ENCODE assay signal across 17 cellular contexts in the genomic region with DNA sequence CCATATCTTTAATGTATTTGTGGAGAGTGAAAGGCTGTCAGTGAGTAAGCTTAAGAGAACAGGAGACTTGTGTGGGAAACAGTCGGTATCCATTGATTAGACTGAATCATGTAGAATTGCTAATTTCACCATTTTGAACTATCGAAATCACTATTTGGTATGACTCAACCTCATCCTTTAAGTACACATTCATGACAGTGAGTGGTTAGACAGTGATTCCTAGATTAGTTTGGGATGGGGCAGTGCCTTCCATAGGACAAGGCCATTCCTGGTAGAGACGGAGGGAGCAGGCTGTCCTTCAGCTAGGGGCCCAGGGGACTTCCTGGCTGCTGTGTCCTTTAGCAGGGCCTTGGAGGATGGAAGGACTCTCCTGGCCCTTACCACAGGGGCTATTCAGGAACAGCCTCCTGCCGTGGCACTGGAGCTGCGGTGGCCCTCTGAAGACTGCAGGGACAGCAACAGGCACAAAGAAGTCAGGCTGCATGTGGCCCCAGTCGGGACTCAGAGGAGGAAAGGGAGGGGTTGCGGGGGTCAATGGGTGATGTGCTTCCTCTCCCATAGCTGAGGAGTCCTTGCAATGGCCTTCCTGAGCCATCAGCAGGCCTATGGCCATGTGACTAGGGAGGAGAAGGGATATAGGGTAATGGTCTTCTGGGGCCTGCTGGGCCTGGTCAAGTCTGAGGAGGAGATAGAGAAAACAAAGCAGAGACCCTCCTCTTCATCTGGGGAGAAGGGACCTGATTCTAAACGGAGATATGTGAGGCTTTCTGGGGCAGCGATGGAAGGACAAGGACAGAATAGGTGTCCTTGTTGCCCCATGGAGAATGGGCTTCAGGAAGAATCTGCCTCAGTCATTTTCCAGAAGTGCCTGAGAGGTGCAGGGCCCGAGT. TPM values are rescaled to one million over a fixed set of nuclear protein-coding genes. Genes with fewer than 3 reads are reported as not detected.
DNase-seq lines count a peak whose midpoint lies in the region; ATAC-seq and TF ChIP-seq lines count a peak whose summit lies in the region.
"Had no signal": no experiment of that assay in that cellular context is flagged by ENCODE, and none has a peak within 500 bp of the region (broad histone marks: within the 10 kb centered on the region; RNA-seq: fewer than 3 reads in every experiment).

No MANE protein-coding gene starts in this region.

- peaks cover 2% of the 10 kb centered on the region for H3K27me3 Mint-ChIP-seq in activated CD4-positive, alpha-beta memory T cell treated with anti-CD3 and anti-CD28 coated beads for 36 hours
- H3K27me3 Mint-ChIP-seq in activated CD4-positive, alpha-beta memory T cell treated with anti-CD3 and anti-CD28 coated beads, Interleukin-2, amount 10 ng/mL, durations not matched to agents 7 days and 5 days = peaks cover 4% of the 10 kb centered on the region
- H3K27me3 Mint-ChIP-seq in WTC11 (ENCODE audit: low read depth) = 0 out of 2 replicates have a peak, but pooled peaks cover 3% of the 10 kb centered on the region
- no peaks in the 10 kb centered on the region for H3K27me3 Mint-ChIP-seq in activated CD8-positive, alpha-beta memory T cell treated with anti-CD3 and anti-CD28 coated beads, Interleukin-2, amount 10 ng/mL, durations not matched to agents 7 days and 5 days

- POLR2A ChIA-PET in activated CD4-positive, alpha-beta memory T cell treated with anti-CD3 and anti-CD28 coated beads for 36 hours (lab: Charles Lee) = interaction anchor here (1.3 kb wide), 1 partner anchor 31 kb away, joined by 4 read pairs; no protein-coding TSS in a partner anchor
- POLR2A ChIA-PET in activated CD4-positive, alpha-beta memory T cell treated with anti-CD3 and anti-CD28 coated beads, Interleukin-2, amount 10 ng/mL, durations not matched to agents 7 days and 5 days (lab: Charles Lee) = no interaction called here
- POLR2A ChIA-PET in WTC11 (lab: Charles Lee) = no interaction called here

- no peaks in the 10 kb centered on the region for H3K9me3 Mint-ChIP-seq in activated CD4-positive, alpha-beta memory T cell treated with anti-CD3 and anti-CD28 coated beads for 36 hours
- H3K9me3 Mint-ChIP-seq in activated CD4-positive, alpha-beta memory T cell treated with anti-CD3 and anti-CD28 coated beads, Interleukin-2, amount 10 ng/mL, durations not matched to agents 7 days and 5 days = no peaks in the 10 kb centered on the region
- no peaks in the 10 kb centered on the region for H3K9me3 Mint-ChIP-seq in WTC11
- no peaks in the 10 kb centered on the region for H3K9me3 Mint-ChIP-seq in activated CD8-positive, alpha-beta memory T cell treated with anti-CD3 and anti-CD28 coated beads, Interleukin-2, amount 10 ng/mL, durations not matched to agents 7 days and 5 days (ENCODE audit: low read depth)

- H3K4me3 ChIP-seq in right lobe of liver = no peak overlapping the region
- no peak overlapping the region for H3K4me3 ChIP-seq in sigmoid colon
- no peak overlapping the region for H3K4me3 ChIP-seq in stomach

- TF ChIP-seq CTCF in WTC11 (IDR thresholded peaks at IDR 0.05) (no peak), right lobe of liver (IDR thresholded peaks at IDR 0.05) (peak in 1 of 4 donors; percentile 16), sigmoid colon (IDR thresholded peaks at IDR 0.05) (no peak), stomach (IDR thresholded peaks at IDR 0.05) (no peak)

- H3K27ac ChIP-seq in right lobe of liver (peak overlapping the region in 1 of 3 donors; percentile 45), sigmoid colon (no peak overlapping the region), stomach (no peak overlapping the region)
- H3K27ac ChIP-seq: RWPE1 had no signal

- H3K36me3 ChIP-seq in right lobe of liver (peaks cover 0 to 49% (median 35%) of the 10 kb centered on the region in 4 donors), sigmoid colon (no peaks in the 10 kb centered on the region), stomach (peaks cover 0 to 21% (median 10%) of the 10 kb centered on the region in 4 donors)

- no peak overlapping the region for H3K4me3 Mint-ChIP-seq in activated CD4-positive, alpha-beta memory T cell treated with anti-CD3 and anti-CD28 coated beads for 36 hours
- no peak overlapping the region for H3K4me3 Mint-ChIP-seq in activated CD4-positive, alpha-beta memory T cell treated with anti-CD3 and anti-CD28 coated beads, Interleukin-2, amount 10 ng/mL, durations not matched to agents 7 days and 5 days
- H3K4me3 Mint-ChIP-seq in WTC11 = no peak overlapping the region
- no peak overlapping the region for H3K4me3 Mint-ChIP-seq in activated CD8-positive, alpha-beta memory T cell treated with anti-CD3 and anti-CD28 coated beads, Interleukin-2, amount 10 ng/mL, durations not matched to agents 7 days and 5 days

- ATAC-seq in WTC11 = no peak
- ATAC-seq in right lobe of liver = peak; percentile 7 to 29 (median 10)
- no peak for ATAC-seq in GM18907 (IDR thresholded peaks at IDR 0.05; ENCODE audit: unreplicated experiment)
- no peak for ATAC-seq in activated CD8-positive, alpha-beta memory T cell treated with anti-CD3 and anti-CD28 coated beads, Interleukin-2, amount 10 ng/mL, durations not matched to agents 7 days and 5 days
- ATAC-seq: PC-3 had no signal

- no peaks in the 10 kb centered on the region for H3K36me3 Mint-ChIP-seq in activated CD4-positive, alpha-beta memory T cell treated with anti-CD3 and anti-CD28 coated beads for 36 hours
- H3K36me3 Mint-ChIP-seq in activated CD4-positive, alpha-beta memory T cell treated with anti-CD3 and anti-CD28 coated beads, Interleukin-2, amount 10 ng/mL, durations not matched to agents 7 days and 5 days (ENCODE audit: low read depth) = no peaks in the 10 kb centered on the region
- H3K36me3 Mint-ChIP-seq in WTC11 = no peaks in the 10 kb centered on the region
- no peaks in the 10 kb centered on the region for H3K36me3 Mint-ChIP-seq in activated CD8-positive, alpha-beta memory T cell treated with anti-CD3 and anti-CD28 coated beads, Interleukin-2, amount 10 ng/mL, durations not matched to agents 7 days and 5 days

- intact Hi-C loops in activated CD4-positive, alpha-beta memory T cell treated with anti-CD3 and anti-CD28 coated beads for 36 hours (cut with micrococcal nuclease) = loop anchor here (2.0 kb wide), 1 partner anchor 16 kb away; no protein-coding TSS in a partner anchor
- intact Hi-C loops in right lobe of liver (cut with DNase I) = loop anchor here in 1 of 2 donors (10.0 kb wide), 1 partner anchor 82 kb away; a partner anchor contains a TSS
- intact Hi-C loops in sigmoid colon (cut with DNase I) = no loop called here
- intact Hi-C loops in stomach (cut with DNase I; ENCODE audit: low total_unique reads) = no loop called here

- H3K4me1 ChIP-seq in right lobe of liver (peaks cover 0 to 3% (median under 1%) of the 10 kb centered on the region in 4 donors), sigmoid colon (no peaks in the 10 kb centered on the region), stomach (no peaks in the 10 kb centered on the region)

- H3K27me3 ChIP-seq in right lobe of liver (no peaks in the 10 kb centered on the region), sigmoid colon (peaks cover 0 to 4% (median 0%) of the 10 kb centered on the region in 3 donors), stomach (no peaks in the 10 kb centered on the region)

- H3K4me1 Mint-ChIP-seq in activated CD4-positive, alpha-beta memory T cell treated with anti-CD3 and anti-CD28 coated beads for 36 hours (ENCODE audit: low read depth) = peaks cover 33% of the 10 kb centered on the region
- H3K4me1 Mint-ChIP-seq in activated CD4-positive, alpha-beta memory T cell treated with anti-CD3 and anti-CD28 coated beads, Interleukin-2, amount 10 ng/mL, durations not matched to agents 7 days and 5 days = peaks cover 2% of the 10 kb centered on the region
- peaks cover 23% of the 10 kb centered on the region for H3K4me1 Mint-ChIP-seq in WTC11
- H3K4me1 Mint-ChIP-seq in activated CD8-positive, alpha-beta memory T cell treated with anti-CD3 and anti-CD28 coated beads, Interleukin-2, amount 10 ng/mL, durations not matched to agents 7 days and 5 days = no peaks in the 10 kb centered on the region

- peak overlapping the region; percentile 49 for H3K27ac Mint-ChIP-seq in activated CD4-positive, alpha-beta memory T cell treated with anti-CD3 and anti-CD28 coated beads for 36 hours
- no peak overlapping the region for H3K27ac Mint-ChIP-seq in activated CD4-positive, alpha-beta memory T cell treated with anti-CD3 and anti-CD28 coated beads, Interleukin-2, amount 10 ng/mL, durations not matched to agents 7 days and 5 days
- H3K27ac Mint-ChIP-seq in WTC11 = no peak overlapping the region
- no peak overlapping the region for H3K27ac Mint-ChIP-seq in activated CD8-positive, alpha-beta memory T cell treated with anti-CD3 and anti-CD28 coated beads, Interleukin-2, amount 10 ng/mL, durations not matched to agents 7 days and 5 days

- TF ChIP-seq POLR2A in right lobe of liver (IDR thresholded peaks at IDR 0.05) (peak; percentile 78), sigmoid colon (IDR thresholded peaks at IDR 0.05) (no peak), stomach (IDR thresholded peaks at IDR 0.05) (no peak)

- CTCF ChIA-PET in activated CD4-positive, alpha-beta memory T cell treated with anti-CD3 and anti-CD28 coated beads for 36 hours (lab: Charles Lee) = no interaction called here
- CTCF ChIA-PET in activated CD4-positive, alpha-beta memory T cell treated with anti-CD3 and anti-CD28 coated beads, Interleukin-2, amount 10 ng/mL, durations not matched to agents 7 days and 5 days (lab: Charles Lee) = no interaction called here
- CTCF ChIA-PET in WTC11 (lab: Charles Lee) = interaction anchor here (1.5 kb wide), 1 partner anchor 109 kb away, joined by 8 read pairs; no protein-coding TSS in a partner anchor
- CTCF ChIA-PET in activated CD8-positive, alpha-beta memory T cell treated with anti-CD3 and anti-CD28 coated beads, Interleukin-2, amount 10 ng/mL, durations not matched to agents 7 days and 5 days (lab: Charles Lee) = no interaction called here

- no peaks in the 10 kb centered on the region for H3K9me3 ChIP-seq in right lobe of liver
- H3K9me3 ChIP-seq in sigmoid colon = no peaks in the 10 kb centered on the region
- no peaks in the 10 kb centered on the region for H3K9me3 ChIP-seq in stomach

- no peak for TF ChIP-seq EP300 in sigmoid colon (IDR thresholded peaks at IDR 0.05)
- no peak for TF ChIP-seq EP300 in stomach (IDR thresholded peaks at IDR 0.05)

- no peak for DNase-seq in activated CD4-positive, alpha-beta memory T cell treated with anti-CD3 and anti-CD28 coated beads for 36 hours
- no peak for DNase-seq in activated CD4-positive, alpha-beta memory T cell treated with anti-CD3 and anti-CD28 coated beads, Interleukin-2, amount 10 ng/mL, durations not matched to agents 7 days and 5 days
- DNase-seq in WTC11 (ENCODE audit: low spot score) (no peak), right lobe of liver (peak; percentile 57 to 84 (median 71)), sigmoid colon (peak; percentile 39), stomach (no peak)
- no peak for DNase-seq in activated CD8-positive, alpha-beta memory T cell treated with anti-CD3 and anti-CD28 coated beads, Interleukin-2, amount 10 ng/mL, durations not matched to agents 7 days and 5 days
- DNase-seq: C1 segment of cervical spinal cord, GF-D8, KBM-7, NCI-H1436, NCI-H2029 treated with DMSO at 0.1 percent for 48 hours, NCI-H510A, NCI-H774, PC-3 had no signal

- WGBS in right lobe of liver (ENCODE audit: insufficient coverage, low coverage, low lambda C conversion rate, missing lambda C conversion rate) = 33% methylated on average over 4 of the region's 10 CpGs
- 85 to 93% methylated on average over 10 of the region's 10 CpGs for WGBS in sigmoid colon, 2 donors
- WGBS in stomach, 5 donors = 84 to 93% (median 90%) methylated on average over 7 to 10 of the region's 10 CpGs

RNA-seq across cellular contexts. Expression of a gene that starts 10.7 kb away (rescaled TPM):
- total RNA-seq in activated CD4-positive, alpha-beta memory T cell treated with anti-CD3 and anti-CD28 coated beads for 36 hours = not detected
- total RNA-seq in activated CD4-positive, alpha-beta memory T cell treated with anti-CD3 and anti-CD28 coated beads, Interleukin-2, amount 10 ng/mL, durations not matched to agents 7 days and 5 days = not detected
- total RNA-seq in WTC11 (2021) (not detected in 3 replicates), right lobe of liver (not detected), sigmoid colon (not detected), stomach (not detected)
- polyA plus RNA-seq in sigmoid colon (not detected), stomach (not detected)
- not detected for total RNA-seq in activated CD8-positive, alpha-beta memory T cell treated with anti-CD3 and anti-CD28 coated beads, Interleukin-2, amount 10 ng/mL, durations not matched to agents 7 days and 5 days
- total RNA-seq: PC-3 had no signal

RNA-seq across cellular contexts. Expression of a gene that starts 11.2 kb away (rescaled TPM):
- 10 to 100 TPM; 22.1 to 24.5 TPM for total RNA-seq in activated CD4-positive, alpha-beta memory T cell treated with anti-CD3 and anti-CD28 coated beads for 36 hours
- under 1 TPM; 0.43 to 0.53 TPM for total RNA-seq in activated CD4-positive, alpha-beta memory T cell treated with anti-CD3 and anti-CD28 coated beads, Interleukin-2, amount 10 ng/mL, durations not matched to agents 7 days and 5 days
- total RNA-seq in WTC11 (2021) (5.1 to 7.2 TPM (median 6.8 TPM) in 3 replicates), right lobe of liver (over 10,000 TPM; 18,575 to 39,670 (median 31,917) TPM), sigmoid colon (10 to 100 TPM in 1 of 4 donors, 1 to 10 TPM in 3; 1.9 to 26.6 (median 5.8) TPM), stomach (100 to 1,000 TPM in 2 of 5 donors, 10 to 100 TPM in 3; 10.5 to 315 (median 46.3) TPM)
- polyA plus RNA-seq in sigmoid colon (100 to 1,000 TPM; 103 to 134 (median 103) TPM), stomach (1,000 to 10,000 TPM in 1 of 3 donors, 100 to 1,000 TPM in 1, 10 to 100 TPM in 1; 37.6 to 1,332 (median 307) TPM)
- under 1 TPM in 1 of 2 experiments, not detected in 1; 0.49 TPM for total RNA-seq in activated CD8-positive, alpha-beta memory T cell treated with anti-CD3 and anti-CD28 coated beads, Interleukin-2, amount 10 ng/mL, durations not matched to agents 7 days and 5 days

RNA-seq across cellular contexts. Expression of a gene that starts 54.1 kb away (rescaled TPM):
- total RNA-seq in activated CD4-positive, alpha-beta memory T cell treated with anti-CD3 and anti-CD28 coated beads for 36 hours = not detected
- not detected for total RNA-seq in activated CD4-positive, alpha-beta memory T cell treated with anti-CD3 and anti-CD28 coated beads, Interleukin-2, amount 10 ng/mL, durations not matched to agents 7 days and 5 days
- total RNA-seq in WTC11 (2021) (0.15 TPM in 1 of 3 replicates, not detected in the others), right lobe of liver (100 to 1,000 TPM; 185 to 407 (median 236) TPM), sigmoid colon (not detected), stomach (not detected)
- polyA plus RNA-seq in sigmoid colon (1 to 10 TPM in 1 of 3 donors, not detected in 2; 2.0 TPM), stomach (under 1 TPM in 1 of 3 donors, not detected in 2; 0.19 TPM)
- not detected for total RNA-seq in activated CD8-positive, alpha-beta memory T cell treated with anti-CD3 and anti-CD28 coated beads, Interleukin-2, amount 10 ng/mL, durations not matched to agents 7 days and 5 days
- total RNA-seq: PC-3 had no signal

Comparison
In these comparisons a context has a peak if more than half of its experiments do, and no peak if none do; other contexts are left out.
1. DNase-seq: peak in right lobe of liver (3 of 3) and sigmoid colon (single experiment); none in activated CD4-positive, alpha-beta memory T cell treated with anti-CD3 and anti-CD28 coated beads for 36 hours (single experiment), activated CD4-positive, alpha-beta memory T cell treated with anti-CD3 and anti-CD28 coated beads, Interleukin-2, amount 10 ng/mL, durations not matched to agents 7 days and 5 days (single experiment), WTC11 (single experiment), stomach (single experiment) and activated CD8-positive, alpha-beta memory T cell treated with anti-CD3 and anti-CD28 coated beads, Interleukin-2, amount 10 ng/mL, durations not matched to agents 7 days and 5 days (single experiment).
2. ATAC-seq: peak in right lobe of liver (4 of 4); none in WTC11 (single experiment), GM18907 (single experiment) and activated CD8-positive, alpha-beta memory T cell treated with anti-CD3 and anti-CD28 coated beads, Interleukin-2, amount 10 ng/mL, durations not matched to agents 7 days and 5 days (single experiment).
3. RNA of a gene that starts 11.2 kb away (total RNA-seq): 18,575 to 39,670 TPM in right lobe of liver; 10.5 to 315 TPM in stomach, 22.1 to 24.5 TPM in activated CD4-positive, alpha-beta memory T cell treated with anti-CD3 and anti-CD28 coated beads for 36 hours, 1.9 to 26.6 TPM in sigmoid colon, 5.1 to 7.2 TPM in WTC11, 0.43 to 0.53 TPM in activated CD4-positive, alpha-beta memory T cell treated with anti-CD3 and anti-CD28 coated beads, Interleukin-2, amount 10 ng/mL, durations not matched to agents 7 days and 5 days and 0.49 TPM in activated CD8-positive, alpha-beta memory T cell treated with anti-CD3 and anti-CD28 coated beads, Interleukin-2, amount 10 ng/mL, durations not matched to agents 7 days and 5 days; every median in the first group is over 10 times any median in the second.
4. RNA of a gene that starts 54.1 kb away (total RNA-seq): 185 to 407 TPM in right lobe of liver; 0.15 TPM in WTC11, not detected in activated CD4-positive, alpha-beta memory T cell treated with anti-CD3 and anti-CD28 coated beads for 36 hours, not detected in activated CD4-positive, alpha-beta memory T cell treated with anti-CD3 and anti-CD28 coated beads, Interleukin-2, amount 10 ng/mL, durations not matched to agents 7 days and 5 days, not detected in sigmoid colon, not detected in stomach and not detected in activated CD8-positive, alpha-beta memory T cell treated with anti-CD3 and anti-CD28 coated beads, Interleukin-2, amount 10 ng/mL, durations not matched to agents 7 days and 5 days; every median in the first group is over 100 times any median in the second.